Comparison of ENCODE assay signal across 27 cellular contexts in the genomic region with DNA sequence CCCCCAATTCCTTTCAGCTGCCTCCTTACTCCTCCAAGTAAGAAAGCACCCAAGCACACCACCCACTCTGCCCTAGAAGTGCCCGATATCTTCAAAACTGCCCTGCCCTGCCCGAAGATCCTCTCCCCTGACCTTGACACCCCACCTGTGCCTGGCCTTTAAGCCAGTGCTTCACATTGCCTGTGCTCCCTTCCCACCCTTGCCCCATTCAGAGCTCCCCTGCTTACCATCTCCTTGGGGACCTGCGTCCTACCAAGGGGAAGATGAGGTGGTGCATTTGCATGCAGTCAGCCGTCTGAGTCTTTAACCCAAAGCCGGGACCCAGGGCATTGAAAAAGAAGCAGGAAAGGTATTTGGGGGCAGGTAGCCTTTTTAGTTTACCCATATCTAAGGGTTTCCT.
"Had no signal": no experiment of that assay in that cellular context is flagged by ENCODE, and none has a peak within 500 bp of the region (broad histone marks: within the 10 kb centered on the region; RNA-seq: fewer than 3 reads in every experiment).

No MANE protein-coding gene starts in this region.

- H3K27me3 ChIP-seq: left lung, neural progenitor cell, ovary, right atrium auricular region, right lobe of liver, testis, thyroid gland, transverse colon, upper lobe of left lung, vagina had no signal

- H3K4me1 ChIP-seq: neural progenitor cell, right lobe of liver, testis, thyroid gland, transverse colon, vagina had no signal

- ATAC-seq: left colon, natural killer cell had no signal

- H3K9me3 ChIP-seq: left lung, lower lobe of right lung, ovary, right atrium auricular region, right lobe of liver, stomach, testis, thyroid gland, transverse colon, upper lobe of left lung, vagina had no signal

- H3K27ac ChIP-seq: lower lobe of right lung, neural progenitor cell, ovary, right atrium auricular region, right lobe of liver, stomach, testis, thyroid gland, transverse colon, upper lobe of left lung, vagina had no signal

- H3K4me2 ChIP-seq: neural progenitor cell, smooth muscle cell had no signal

- H3K9ac ChIP-seq: neural progenitor cell had no signal

- H3K36me3 ChIP-seq: left lung, lower lobe of right lung, neural progenitor cell, ovary, right atrium auricular region, right lobe of liver, stomach, thyroid gland, transverse colon, upper lobe of left lung, vagina had no signal

- DNase-seq: hypothalamus; immature natural killer cell; kidney; left colon; left lung; lower lobe of right lung; mammary epithelial cell; mesenchymal stem cell; naive B cell; natural killer cell; nephron progenitor cell; ovary; right lobe of liver; stimulated activated CD4-positive, alpha-beta T cell treated with anti-CD3 and anti-CD28 coated beads, Interleukin-1b, Interleukin-23, amount 100 ng/mL, for 48 hours; stimulated activated CD4-positive, alpha-beta T cell treated with anti-CD3 and anti-CD28 coated beads, Interleukin-2, amount 100 ng/mL, for 48 hours; stimulated activated CD4-positive, alpha-beta T cell treated with anti-CD3 and anti-CD28 coated beads, Interleukin-4, amount 100 ng/mL, for 4 hours; stimulated activated CD8-positive, alpha-beta memory T cell treated with anti-CD3 and anti-CD28 coated beads, Interleukin-4, amount 100 ng/mL, for 48 hours; stimulated activated naive CD4-positive, alpha-beta T cell; stomach; testis; thyroid gland; transverse colon; upper lobe of left lung had no signal

- H3K4me3 ChIP-seq: left lung, lower lobe of right lung, neural progenitor cell, ovary, right atrium auricular region, right lobe of liver, smooth muscle cell, stomach, testis, thyroid gland, transverse colon, upper lobe of left lung, vagina had no signal

- H2AFZ ChIP-seq: neural progenitor cell had no signal
